In the genomic region with DNA sequence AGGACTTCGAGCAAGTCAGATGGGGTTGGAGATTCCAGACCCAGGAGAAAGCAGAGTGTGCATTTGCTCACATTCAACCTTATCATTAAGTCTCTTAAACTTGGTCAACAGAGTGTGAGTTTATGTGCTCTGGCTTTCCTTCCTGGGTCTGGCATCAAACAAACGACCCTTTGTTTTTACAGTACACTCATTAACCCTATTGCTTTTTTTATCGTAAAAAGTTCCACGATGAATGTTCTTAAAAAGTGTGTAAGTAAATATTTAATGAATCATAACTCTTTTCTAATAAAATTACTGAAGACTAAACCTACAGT, we compare ENCODE assay signal across 9 cellular contexts. TPM values are rescaled to one million over a fixed set of nuclear protein-coding genes. Genes with fewer than 3 reads are reported as not detected.
A peak's percentile ranks its signal among the peaks of the same experiment; 100 is the strongest.
DNase-seq lines count a peak whose midpoint lies in the region; ATAC-seq and TF ChIP-seq lines count a peak whose summit lies in the region.
"Had no signal": no experiment of that assay in that cellular context is flagged by ENCODE, and none has a peak within 500 bp of the region (broad histone marks: within the 10 kb centered on the region; RNA-seq: fewer than 3 reads in every experiment).

No MANE protein-coding gene starts in this region.

- no peak overlapping the region for H2BK120ac ChIP-seq in mesenchymal stem cell (ENCODE audit: low read depth, low read length)

- H2BK15ac ChIP-seq in mesenchymal stem cell (ENCODE audit: low read depth, poor library complexity, severe bottlenecking) = no peak overlapping the region

- H2BK5ac ChIP-seq in mesenchymal stem cell (ENCODE audit: low read depth, low read length, poor library complexity, severe bottlenecking) = no peak overlapping the region

- ATAC-seq in Right ventricle myocardium superior (ENCODE audit: poor library complexity) (no peak), upper lobe of right lung (no peak)

- no peak overlapping the region for H2BK12ac ChIP-seq in mesenchymal stem cell (ENCODE audit: low read length in 2 of 2)

- H3K27me3 Mint-ChIP-seq in activated naive CD8-positive, alpha-beta T cell treated with anti-CD3 and anti-CD28 coated beads for 36 hours = no peaks in the 10 kb centered on the region

- H3K4me3 Mint-ChIP-seq in activated naive CD8-positive, alpha-beta T cell treated with anti-CD3 and anti-CD28 coated beads for 36 hours = peak overlapping the region; percentile 95

- peak overlapping the region; percentile 33 for H3K4me2 ChIP-seq in mesenchymal stem cell (ENCODE audit: low read length, poor library complexity, severe bottlenecking)

- no peak overlapping the region for H3K23ac ChIP-seq in mesenchymal stem cell (ENCODE audit: low read length in 2 of 2)

- no peaks in the 10 kb centered on the region for H3K27me3 ChIP-seq in right atrium auricular region
- H3K27me3 ChIP-seq in mesenchymal stem cell (ENCODE audit: control insufficient read depth in 1 of 2, insufficient read depth in 1 of 2, low read length in 2 of 2) = no peaks in the 10 kb centered on the region
- no peaks in the 10 kb centered on the region for H3K27me3 ChIP-seq in upper lobe of right lung

- H3K9me3 Mint-ChIP-seq in activated naive CD8-positive, alpha-beta T cell treated with anti-CD3 and anti-CD28 coated beads for 36 hours = no peaks in the 10 kb centered on the region

- H3K36me3 ChIP-seq in right atrium auricular region = no peaks in the 10 kb centered on the region
- H3K36me3 ChIP-seq in mesenchymal stem cell (ENCODE audit: control insufficient read depth in 1 of 2, insufficient read depth in 2 of 2, low read depth in 1 of 2, low read length in 2 of 2) = no peaks in the 10 kb centered on the region
- no peaks in the 10 kb centered on the region for H3K36me3 ChIP-seq in upper lobe of right lung

- WGBS in mesenchymal stem cell = 40% methylated on average over 1 of the region's 4 CpGs

- peaks cover 0 to 49% of the 10 kb centered on the region in 2 donors for H3K4me1 ChIP-seq in right atrium auricular region
- H3K4me1 ChIP-seq in mesenchymal stem cell (ENCODE audit: control insufficient read depth, insufficient read depth, low read depth, low read length) = no peaks in the 10 kb centered on the region
- H3K4me1 ChIP-seq in upper lobe of right lung = peaks cover 19% of the 10 kb centered on the region

- TF ChIP-seq CTCF in right atrium auricular region (IDR thresholded peaks at IDR 0.05) = no peak
- no peak for TF ChIP-seq CTCF in upper lobe of right lung (IDR thresholded peaks at IDR 0.05)

- no peak overlapping the region for H3K4ac ChIP-seq in mesenchymal stem cell (ENCODE audit: low read depth in 1 of 2, low read length in 2 of 2)

- H3K9ac ChIP-seq in mesenchymal stem cell (ENCODE audit: low read length) = peak overlapping the region; percentile 93

- H3K36me3 Mint-ChIP-seq in activated naive CD8-positive, alpha-beta T cell treated with anti-CD3 and anti-CD28 coated beads for 36 hours = peaks cover 50% of the 10 kb centered on the region

- intact Hi-C loops in Right ventricle myocardium superior (cut with DNase I) = loop anchor here (10.0 kb wide), 1 partner anchor 124 kb away; no protein-coding TSS in a partner anchor
- intact Hi-C loops in upper lobe of right lung (cut with DNase I) = no loop called here

- H3K18ac ChIP-seq in mesenchymal stem cell (ENCODE audit: low read depth in 1 of 2, low read length in 2 of 2) = no peak overlapping the region

- no peak overlapping the region for H2AFZ ChIP-seq in mesenchymal stem cell (ENCODE audit: low read depth, low read length)

- no peaks in the 10 kb centered on the region for H3K9me3 ChIP-seq in right atrium auricular region
- no peaks in the 10 kb centered on the region for H3K9me3 ChIP-seq in mesenchymal stem cell (ENCODE audit: control insufficient read depth, low read length)
- H3K9me3 ChIP-seq in upper lobe of right lung = no peaks in the 10 kb centered on the region

- peaks cover 28% of the 10 kb centered on the region for H3K79me1 ChIP-seq in mesenchymal stem cell (replicated peaks; ENCODE audit: low read length, poor library complexity, severe bottlenecking)

- DNase-seq in right atrium auricular region (ENCODE audit: low spot score) (no peak), Right ventricle myocardium superior (no peak), mesenchymal stem cell (no peak), upper lobe of right lung (no peak), NCI-H1694 treated with DMSO at 0.1 percent for 48 hours (lab: John Stamatoyannopoulos, UW) (no peak), NCI-H226 (no peak), C1 segment of cervical spinal cord (lab: John Stamatoyannopoulos, UW) (no peak)
- DNase-seq in activated naive CD8-positive, alpha-beta T cell treated with anti-CD3 and anti-CD28 coated beads for 36 hours = no peak
- DNase-seq: RPMI8226 had no signal

- H3K27ac ChIP-seq in right atrium auricular region = peak overlapping the region in 1 of 2 donors; percentile 83
- H3K27ac ChIP-seq in mesenchymal stem cell (ENCODE audit: low read length, poor library complexity, severe bottlenecking) = no peak overlapping the region
- H3K27ac ChIP-seq in upper lobe of right lung = no peak overlapping the region

- H4K91ac ChIP-seq in mesenchymal stem cell (ENCODE audit: low read length) = no peak overlapping the region

- no peak overlapping the region for H2AK5ac ChIP-seq in mesenchymal stem cell (ENCODE audit: low read length, severe bottlenecking)

- peaks cover 54% of the 10 kb centered on the region for H3K4me1 Mint-ChIP-seq in activated naive CD8-positive, alpha-beta T cell treated with anti-CD3 and anti-CD28 coated beads for 36 hours

- H3K4me3 ChIP-seq in right atrium auricular region (peak overlapping the region; percentile 82 to 83), mesenchymal stem cell (ENCODE audit: insufficient read depth in 1 of 2, low read depth in 1 of 2, low read length in 2 of 2) (peak overlapping the region in 1 of 2 experiments; percentile 97), upper lobe of right lung (peak overlapping the region; percentile 63)

- no peak overlapping the region for H4K8ac ChIP-seq in mesenchymal stem cell (ENCODE audit: low read length)

- peak overlapping the region; percentile 93 for H3K27ac Mint-ChIP-seq in activated naive CD8-positive, alpha-beta T cell treated with anti-CD3 and anti-CD28 coated beads for 36 hours

- H3K14ac ChIP-seq in mesenchymal stem cell (ENCODE audit: low read length in 2 of 2) = no peak overlapping the region

RNA-seq across cellular contexts. Expression of gene FYN, which starts 2.5 kb away (rescaled TPM):
- total RNA-seq in right atrium auricular region = 10 to 100 TPM; 78.9 to 98.7 TPM
- total RNA-seq in Right ventricle myocardium superior = 40.6 TPM
- total RNA-seq in activated naive CD8-positive, alpha-beta T cell treated with anti-CD3 and anti-CD28 coated beads for 36 hours = 100 to 1,000 TPM; 390 to 395 TPM
- 44.0 TPM for polyA plus RNA-seq in mesenchymal stem cell (2013, experiment 1 of 2)
- 45.8 TPM for polyA plus RNA-seq in mesenchymal stem cell (2013, experiment 2 of 2)
- 115 TPM for total RNA-seq in upper lobe of right lung
